In genomic region chr20:51463560-51463959, GRCh38 we compare ENCODE assay signal across 1 cellular context.
TF ChIP-seq lines count a peak whose summit lies in the region.

No MANE protein-coding gene starts in this region.

TF ChIP-seq in GM23338, 12 proteins besides CTCF, POLR2A, EP300 and RAD21 (continued from another document):
- TF ChIP-seq REST (IDR thresholded peaks at IDR 0.05; ENCODE audit: unreplicated experiment) (no peak), EZH2phosphoT487 (IDR thresholded peaks at IDR 0.05; ENCODE audit: unreplicated experiment) (no peak), JUNB (IDR thresholded peaks at IDR 0.05; ENCODE audit: unreplicated experiment) (no peak)
